ENCODE assay signal across 17 cellular contexts in genomic region chr12:84247931-84248330, GRCh38.
A peak's percentile ranks its signal among the peaks of the same experiment; 100 is the strongest.
DNase-seq lines count a peak whose midpoint lies in the region; ATAC-seq and TF ChIP-seq lines count a peak whose summit lies in the region.
"Had no signal": no experiment of that assay in that cellular context is flagged by ENCODE, and none has a peak within 500 bp of the region (broad histone marks: within the 10 kb centered on the region; RNA-seq: fewer than 3 reads in every experiment).

No MANE protein-coding gene starts in this region.

- no peak overlapping the region for H3K9ac ChIP-seq in mammary epithelial cell (ENCODE audit: insufficient read depth, low read length)

- DNase-seq in MCF 10A (ENCODE audit: unreplicated experiment) (peak; percentile 17), mammary epithelial cell (no peak), NCI-H69 (lab: John Stamatoyannopoulos, UW) (peak; percentile 88), choroid plexus epithelial cell (ENCODE audit: low read depth) (peak; percentile 9), iris pigment epithelial cell (ENCODE audit: low read depth) (peak; percentile 11), vagina (ENCODE audit: extremely low spot score in 2 of 2) (no peak), left colon (no peak)
- no peak for DNase-seq in activated CD4-positive, alpha-beta T cell treated with anti-CD3 and anti-CD28 coated beads for 1 hour
- DNase-seq: C1 segment of cervical spinal cord; Calu3; CD4-positive, alpha-beta memory T cell; COR-L47; DMS53; DMS79 treated with DMSO at 0.1 percent for 48 hours; GOT3; HFFc6 had no signal

- H3K27me3 ChIP-seq in mammary epithelial cell (ENCODE audit: insufficient read depth, low read length) (peaks cover 3% of the 10 kb centered on the region), vagina (no peaks in the 10 kb centered on the region)

- no peak overlapping the region for H2AFZ ChIP-seq in mammary epithelial cell (ENCODE audit: low read depth, low read length)

- H3K4me1 ChIP-seq in mammary epithelial cell (ENCODE audit: insufficient read depth, low read length) (no peaks in the 10 kb centered on the region), vagina (no peaks in the 10 kb centered on the region)
- H3K4me1 ChIP-seq: HAP-1 had no signal

- H3K9me3 ChIP-seq in mammary epithelial cell (replicated peaks; ENCODE audit: insufficient read depth, low read length) (no peaks in the 10 kb centered on the region), vagina (no peaks in the 10 kb centered on the region)
- H3K9me3 ChIP-seq: HAP-1 had no signal

- no peak overlapping the region for H3K27ac Mint-ChIP-seq in MCF 10A (ENCODE audit: low read depth, unreplicated experiment)
- H3K27ac Mint-ChIP-seq: CD4-positive, alpha-beta memory T cell; HFFc6 had no signal

- POLR2A ChIA-PET in MCF 10A (lab: Yijun Ruan, JAX), result no interaction called here

- intact Hi-C loops in MCF 10A (cut with micrococcal nuclease) (no loop called here), mammary epithelial cell (cut with micrococcal nuclease) (no loop called here), vagina (cut with DNase I) (no loop called here), left colon (cut with DNase I, micrococcal nuclease) (no loop called here)

- no peak overlapping the region for H3K4me3 Mint-ChIP-seq in MCF 10A (ENCODE audit: unreplicated experiment)
- H3K4me3 Mint-ChIP-seq: CD4-positive, alpha-beta memory T cell; HFFc6 had no signal

- TF ChIP-seq POLR2A in vagina (IDR thresholded peaks at IDR 0.05), result no peak

- ATAC-seq in left colon, result no peak

- dilution Hi-C loops in mammary epithelial cell (cut with HindIII; ENCODE audit: low sequenced_read_pairs), result no loop called here

- no peak overlapping the region for H3K4me2 ChIP-seq in mammary epithelial cell (ENCODE audit: insufficient read depth, low read depth, low read length)

- in situ Hi-C loops in mammary epithelial cell (cut with MboI; ENCODE audit: low sequenced_read_pairs in 2 of 2), result no loop called here

- no peaks in the 10 kb centered on the region for H3K27me3 Mint-ChIP-seq in MCF 10A (ENCODE audit: insufficient read depth, unreplicated experiment)
- H3K27me3 Mint-ChIP-seq: CD4-positive, alpha-beta memory T cell had no signal

- H3K79me2 ChIP-seq in mammary epithelial cell (ENCODE audit: insufficient read depth, low read length), result no peaks in the 10 kb centered on the region

- H3K4me3 ChIP-seq in mammary epithelial cell (replicated peaks in 1 of 3; ENCODE audit: insufficient read depth in 1 of 3, low read depth in 2 of 3, low read length in 3 of 3), result no peak overlapping the region
- no peak overlapping the region for H3K4me3 ChIP-seq in choroid plexus epithelial cell (ENCODE audit: low read depth, low read length)
- H3K4me3 ChIP-seq in vagina, result no peak overlapping the region
- H3K4me3 ChIP-seq: HAP-1 had no signal

- CTCF ChIA-PET in MCF 10A (lab: Yijun Ruan, JAX) (interaction anchor here (0.6 kb wide), 1 partner anchor 114 kb away, joined by 3 read pairs; no protein-coding TSS in a partner anchor), mammary epithelial cell (lab: Charles Lee; ENCODE audit: low non-redundant PET) (no interaction called here)

- H3K36me3 ChIP-seq in mammary epithelial cell (ENCODE audit: insufficient read depth, low read length) (no peaks in the 10 kb centered on the region), vagina (no peaks in the 10 kb centered on the region)
- H3K36me3 ChIP-seq: HAP-1 had no signal

- no peaks in the 10 kb centered on the region for H3K4me1 Mint-ChIP-seq in MCF 10A (ENCODE audit: insufficient read depth, unreplicated experiment)
- H3K4me1 Mint-ChIP-seq: CD4-positive, alpha-beta memory T cell had no signal

- WGBS in mammary epithelial cell (ENCODE audit: low coverage, missing lambda C conversion rate), result 51% methylated on average over 2 of the region's 2 CpGs

- no peak for TF ChIP-seq CTCF in MCF 10A (IDR thresholded peaks at IDR 0.05; ENCODE audit: unreplicated experiment)
- TF ChIP-seq CTCF in mammary epithelial cell (conservative IDR thresholded peaks at IDR 0.05 in 1 of 2, IDR thresholded peaks at IDR 0.05 in 1 of 2; ENCODE audit: extremely low read depth in 1 of 2, insufficient read depth in 1 of 2, low read depth in 1 of 2, low read length in 2 of 2), result no peak
- no peak for TF ChIP-seq CTCF in choroid plexus epithelial cell (conservative IDR thresholded peaks at IDR 0.05; ENCODE audit: low read depth, low read length)
- no peak for TF ChIP-seq CTCF in vagina (IDR thresholded peaks at IDR 0.05)

- no TSS peak for BruUV-seq in MCF 10A (replicated peaks; lab: Mats Ljungman, UMichigan)
- no TSS peak for BruUV-seq in mammary epithelial cell (replicated peaks; lab: Mats Ljungman, UMichigan)

- peaks cover 6% of the 10 kb centered on the region for H3K36me3 Mint-ChIP-seq in MCF 10A (ENCODE audit: insufficient read depth, unreplicated experiment)
- H3K36me3 Mint-ChIP-seq: CD4-positive, alpha-beta memory T cell had no signal

- no peaks in the 10 kb centered on the region for H3K9me3 Mint-ChIP-seq in MCF 10A (ENCODE audit: unreplicated experiment)
- H3K9me3 Mint-ChIP-seq: HFFc6 had no signal

- H4K20me1 ChIP-seq in mammary epithelial cell (ENCODE audit: insufficient read depth, low read length), result no peaks in the 10 kb centered on the region

- H3K27ac ChIP-seq in mammary epithelial cell (ENCODE audit: insufficient read depth, low read depth, low read length) (no peak overlapping the region), vagina (no peak overlapping the region)

Comparison
In these comparisons a context has a peak if more than half of its experiments do, and no peak if none do; other contexts are left out.
1. DNase-seq: peak in MCF 10A (single experiment), NCI-H69 (single experiment), choroid plexus epithelial cell (single experiment) and iris pigment epithelial cell (single experiment); none in mammary epithelial cell (single experiment), vagina (0 of 2), activated CD4-positive, alpha-beta T cell treated with anti-CD3 and anti-CD28 coated beads for 1 hour (single experiment) and left colon (0 of 2).